ENCODE assay signal across 1 cellular context in genomic region chr22:24091551-24092420, GRCh38.
TF ChIP-seq lines count a peak whose summit lies in the region.

No MANE protein-coding gene starts in this region.

TF ChIP-seq in K562, 482 proteins besides CTCF, POLR2A, EP300 and RAD21 (continued from another document and continues in another):
- TF ChIP-seq ZNF277 (CRISPR knock-in tag; IDR thresholded peaks at IDR 0.05; ENCODE audit: borderline replicate concordance) (no peak), NR2C1 (IDR thresholded peaks at IDR 0.05) (no peak), NR2C1 (tag; IDR thresholded peaks at IDR 0.05) (peak; percentile 30; the same call in 1 of the 2 replicates), ZNF3 (CRISPR knock-in tag; IDR thresholded peaks at IDR 0.05) (no peak), KDM4B (IDR thresholded peaks at IDR 0.05; ENCODE audit: borderline replicate concordance in 2 of 2, low read depth in 1 of 2) (no peak), ZNF311 (CRISPR knock-in tag; IDR thresholded peaks at IDR 0.05) (no peak), TCF7 (IDR thresholded peaks at IDR 0.05; ENCODE audit: borderline replicate concordance) (no peak), SNRNP70 (optimal IDR thresholded peaks at IDR 0.05; ENCODE audit: low read depth, low read length) (no peak), VEZF1 (CRISPR knock-in tag; IDR thresholded peaks at IDR 0.05) (peak; percentile 64), SMC3 (conservative IDR thresholded peaks at IDR 0.05; ENCODE audit: insufficient read depth, low read depth, low read length) (no peak), HMG20A (CRISPR knock-in tag; conservative IDR thresholded peaks at IDR 0.05) (no peak), TAF7 (tag; IDR thresholded peaks at IDR 0.05) (no peak), CHD2 (IDR thresholded peaks at IDR 0.05; ENCODE audit: low read depth, low read length) (no peak), SIN3A (IDR thresholded peaks at IDR 0.05; ENCODE audit: borderline replicate concordance in 2 of 2, control insufficient read depth in 1 of 2, low read depth in 2 of 2, low read length in 2 of 2) (no peak), ARID4B (CRISPR knock-in tag; IDR thresholded peaks at IDR 0.05) (no peak), ZNF830 (CRISPR knock-in tag; IDR thresholded peaks at IDR 0.05) (no peak), NFATC3 (IDR thresholded peaks at IDR 0.05) (no peak), STAT5B (CRISPR knock-in tag; IDR thresholded peaks at IDR 0.05) (no peak), ZNF318 (IDR thresholded peaks at IDR 0.05; ENCODE audit: borderline replicate concordance in 1 of 2, low read depth in 1 of 2) (no peak), ETS1 (conservative IDR thresholded peaks at IDR 0.05; ENCODE audit: control insufficient read depth, low read depth, low read length) (0 out of 2 replicates have a peak, but pooled peaks have one; percentile 41), OTX1 (CRISPR knock-in tag; IDR thresholded peaks at IDR 0.05) (no peak), HINFP (tag; conservative IDR thresholded peaks at IDR 0.05; ENCODE audit: low read depth) (no peak), RCOR1 (IDR thresholded peaks at IDR 0.05; ENCODE audit: borderline replicate concordance in 1 of 2, low read depth in 2 of 2, low read length in 2 of 2) (peak in 1 of 2 experiments; percentile 62; a peak in 2 of 4 replicates), MTA1 (IDR thresholded peaks at IDR 0.05; ENCODE audit: borderline replicate concordance) (no peak), HDAC8 (tag; IDR thresholded peaks at IDR 0.05) (no peak)
- TF ChIP-seq, protein P1, sequence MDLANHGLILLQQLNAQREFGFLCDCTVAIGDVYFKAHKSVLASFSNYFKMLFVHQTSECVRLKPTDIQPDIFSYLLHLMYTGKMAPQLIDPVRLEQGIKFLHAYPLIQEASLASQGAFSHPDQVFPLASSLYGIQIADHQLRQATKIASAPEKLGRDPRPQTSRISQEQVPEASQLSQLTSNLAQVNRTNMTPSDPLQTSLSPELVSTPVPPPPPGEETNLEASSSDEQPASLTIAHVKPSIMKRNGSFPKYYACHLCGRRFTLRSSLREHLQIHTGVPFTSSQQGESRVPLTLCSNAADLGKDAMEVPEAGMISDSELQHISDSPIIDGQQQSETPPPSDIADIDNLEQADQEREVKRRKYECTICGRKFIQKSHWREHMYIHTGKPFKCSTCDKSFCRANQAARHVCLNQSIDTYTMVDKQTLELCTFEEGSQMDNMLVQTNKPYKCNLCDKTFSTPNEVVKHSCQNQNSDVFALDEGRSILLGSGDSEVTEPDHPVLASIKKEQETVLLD (IDR thresholded peaks at IDR 0.05): no peak
- TF ChIP-seq, protein P2, sequence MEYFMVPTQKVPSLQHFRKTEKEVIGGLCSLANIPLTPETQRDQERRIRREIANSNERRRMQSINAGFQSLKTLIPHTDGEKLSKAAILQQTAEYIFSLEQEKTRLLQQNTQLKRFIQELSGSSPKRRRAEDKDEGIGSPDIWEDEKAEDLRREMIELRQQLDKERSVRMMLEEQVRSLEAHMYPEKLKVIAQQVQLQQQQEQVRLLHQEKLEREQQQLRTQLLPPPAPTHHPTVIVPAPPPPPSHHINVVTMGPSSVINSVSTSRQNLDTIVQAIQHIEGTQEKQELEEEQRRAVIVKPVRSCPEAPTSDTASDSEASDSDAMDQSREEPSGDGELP (CRISPR knock-in tag; IDR thresholded peaks at IDR 0.05; ENCODE audit: borderline replicate concordance): peak; percentile 56
- TF ChIP-seq, protein P3, sequence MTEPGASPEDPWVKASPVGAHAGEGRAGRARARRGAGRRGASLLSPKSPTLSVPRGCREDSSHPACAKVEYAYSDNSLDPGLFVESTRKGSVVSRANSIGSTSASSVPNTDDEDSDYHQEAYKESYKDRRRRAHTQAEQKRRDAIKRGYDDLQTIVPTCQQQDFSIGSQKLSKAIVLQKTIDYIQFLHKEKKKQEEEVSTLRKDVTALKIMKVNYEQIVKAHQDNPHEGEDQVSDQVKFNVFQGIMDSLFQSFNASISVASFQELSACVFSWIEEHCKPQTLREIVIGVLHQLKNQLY (CRISPR knock-in tag; conservative IDR thresholded peaks at IDR 0.05): no peak
- TF ChIP-seq, protein P4, sequence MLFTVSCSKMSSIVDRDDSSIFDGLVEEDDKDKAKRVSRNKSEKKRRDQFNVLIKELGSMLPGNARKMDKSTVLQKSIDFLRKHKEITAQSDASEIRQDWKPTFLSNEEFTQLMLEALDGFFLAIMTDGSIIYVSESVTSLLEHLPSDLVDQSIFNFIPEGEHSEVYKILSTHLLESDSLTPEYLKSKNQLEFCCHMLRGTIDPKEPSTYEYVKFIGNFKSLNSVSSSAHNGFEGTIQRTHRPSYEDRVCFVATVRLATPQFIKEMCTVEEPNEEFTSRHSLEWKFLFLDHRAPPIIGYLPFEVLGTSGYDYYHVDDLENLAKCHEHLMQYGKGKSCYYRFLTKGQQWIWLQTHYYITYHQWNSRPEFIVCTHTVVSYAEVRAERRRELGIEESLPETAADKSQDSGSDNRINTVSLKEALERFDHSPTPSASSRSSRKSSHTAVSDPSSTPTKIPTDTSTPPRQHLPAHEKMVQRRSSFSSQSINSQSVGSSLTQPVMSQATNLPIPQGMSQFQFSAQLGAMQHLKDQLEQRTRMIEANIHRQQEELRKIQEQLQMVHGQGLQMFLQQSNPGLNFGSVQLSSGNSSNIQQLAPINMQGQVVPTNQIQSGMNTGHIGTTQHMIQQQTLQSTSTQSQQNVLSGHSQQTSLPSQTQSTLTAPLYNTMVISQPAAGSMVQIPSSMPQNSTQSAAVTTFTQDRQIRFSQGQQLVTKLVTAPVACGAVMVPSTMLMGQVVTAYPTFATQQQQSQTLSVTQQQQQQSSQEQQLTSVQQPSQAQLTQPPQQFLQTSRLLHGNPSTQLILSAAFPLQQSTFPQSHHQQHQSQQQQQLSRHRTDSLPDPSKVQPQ (CRISPR knock-in tag; IDR thresholded peaks at IDR 0.05; ENCODE audit: borderline replicate concordance): no peak
